In genomic region chr17:40707720-40708119, GRCh38 we compare ENCODE assay signal across 14 cellular contexts. TPM values are rescaled to one million over a fixed set of nuclear protein-coding genes. Genes with fewer than 3 reads are reported as not detected.
DNase-seq lines count a peak whose midpoint lies in the region; ATAC-seq and TF ChIP-seq lines count a peak whose summit lies in the region.
"Had no signal": no experiment of that assay in that cellular context is flagged by ENCODE, and none has a peak within 500 bp of the region (broad histone marks: within the 10 kb centered on the region; RNA-seq: fewer than 3 reads in every experiment).

No MANE protein-coding gene starts in this region.

- H3K9ac ChIP-seq in neural progenitor cell = no peak overlapping the region

- H3K36me3 ChIP-seq in PC-9 (ENCODE audit: low read depth) (no peaks in the 10 kb centered on the region), neural progenitor cell (no peaks in the 10 kb centered on the region)

- H3K79me2 ChIP-seq in PC-9 (ENCODE audit: low read depth) (no peaks in the 10 kb centered on the region), neural progenitor cell (ENCODE audit: low read depth) (no peaks in the 10 kb centered on the region)

- POLR2A ChIA-PET in PC-9 (lab: Charles Lee; ENCODE audit: unreplicated experiment) = no interaction called here

- TF ChIP-seq CTCF in PC-9 (conservative IDR thresholded peaks at IDR 0.05) (no peak), fibroblast of the aortic adventitia (IDR thresholded peaks at IDR 0.05; ENCODE audit: insufficient read depth, low read length) (no peak), neural progenitor cell (IDR thresholded peaks at IDR 0.05) (no peak)

- intact Hi-C loops in PC-9 (cut with micrococcal nuclease; ENCODE audit: unreplicated experiment) = loop anchor here (5.0 kb wide), 1 partner anchor 60 kb away; the partner anchor contains the start of gene SMARCE1

- H2AFZ ChIP-seq in PC-9 (peak overlapping the region; percentile 66), neural progenitor cell (replicated peaks) (no peak overlapping the region)

- BruUV-seq in PC-9 (replicated peaks; lab: Mats Ljungman, UMichigan) = no TSS peak

- H3K4me2 ChIP-seq in PC-9 (peak overlapping the region; percentile 13), neural progenitor cell (no peak overlapping the region)

- CTCF ChIA-PET in PC-9 (lab: Charles Lee) = no interaction called here

- H3F3A ChIP-seq in PC-9 (ENCODE audit: insufficient read depth, low read depth) (peaks cover 13% of the 10 kb centered on the region), neural progenitor cell (ENCODE audit: low read depth) (no peaks in the 10 kb centered on the region)

- H3K4me1 ChIP-seq in PC-9 (replicated peaks; ENCODE audit: insufficient read depth) = peaks cover 37% of the 10 kb centered on the region
- H3K4me1 ChIP-seq in neural progenitor cell = peaks cover 7% of the 10 kb centered on the region

- H3K36me3 Mint-ChIP-seq in neural progenitor cell = no peaks in the 10 kb centered on the region
- H3K36me3 Mint-ChIP-seq: T-cell had no signal

- ATAC-seq in GM18505 (IDR thresholded peaks at IDR 0.05; ENCODE audit: unreplicated experiment) (no peak), HG03097 (IDR thresholded peaks at IDR 0.05; ENCODE audit: low FRiP score, unreplicated experiment) (no peak)
- ATAC-seq: T-cell had no signal

- H3K27me3 ChIP-seq in PC-9 (ENCODE audit: insufficient read depth, low read depth) = no peaks in the 10 kb centered on the region
- H3K27me3 ChIP-seq in neural progenitor cell = no peaks in the 10 kb centered on the region

- TF ChIP-seq POLR2A in GM18505 (IDR thresholded peaks at IDR 0.05; ENCODE audit: borderline replicate concordance, extremely low read depth, insufficient read depth, insufficient read length) = no peak

- H3K27ac ChIP-seq in PC-9 (peak overlapping the region; percentile 53), neural progenitor cell (no peak overlapping the region)

- H3K9me3 Mint-ChIP-seq in neural progenitor cell = no peaks in the 10 kb centered on the region
- H3K9me3 Mint-ChIP-seq: T-cell had no signal

- no peaks in the 10 kb centered on the region for H3K9me3 ChIP-seq in PC-9 (ENCODE audit: insufficient read depth, low read depth)
- H3K9me3 ChIP-seq in neural progenitor cell (ENCODE audit: low read depth) = no peaks in the 10 kb centered on the region

- peaks cover 14% of the 10 kb centered on the region for H3K4me1 Mint-ChIP-seq in neural progenitor cell
- H3K4me1 Mint-ChIP-seq: T-cell had no signal

- peak; percentile 33 for DNase-seq in AG20443 (ENCODE audit: low spot score)
- peak; percentile 57 to 69 for DNase-seq in PC-9
- peak; percentile 18 for DNase-seq in fibroblast of the aortic adventitia (ENCODE audit: low read depth)
- no peak for DNase-seq in neural progenitor cell (ENCODE audit: low spot score)
- DNase-seq in DMS53 (lab: John Stamatoyannopoulos, UW) = no peak
- no peak for DNase-seq in cerebellum (ENCODE audit: low spot score)
- DNase-seq: activated effector memory CD4-positive, alpha-beta T cell treated with anti-CD3 and anti-CD28 coated beads, Interleukin-2, amount 50 U/mL, for 16 hours; glutamatergic neuron; midbrain; NCI-H1694 treated with DMSO at 0.1 percent for 48 hours; T-cell; trophoblast cell had no signal

- H3K4me3 Mint-ChIP-seq in neural progenitor cell = no peak overlapping the region
- H3K4me3 Mint-ChIP-seq: T-cell had no signal

- H3K27ac Mint-ChIP-seq in neural progenitor cell = peak overlapping the region; percentile 42
- H3K27ac Mint-ChIP-seq: T-cell had no signal

- peaks cover 4% of the 10 kb centered on the region for H3K27me3 Mint-ChIP-seq in neural progenitor cell (ENCODE audit: insufficient read depth, low read depth)

- no peaks in the 10 kb centered on the region for H3K9me2 ChIP-seq in PC-9 (ENCODE audit: insufficient read depth)

- H4K20me1 ChIP-seq in PC-9 (ENCODE audit: insufficient read depth) = no peaks in the 10 kb centered on the region
- no peaks in the 10 kb centered on the region for H4K20me1 ChIP-seq in neural progenitor cell (ENCODE audit: low read depth)

- H3K4me3 ChIP-seq in PC-9 = no peak overlapping the region
- H3K4me3 ChIP-seq in fibroblast of the aortic adventitia (ENCODE audit: low read depth, low read length) = no peak overlapping the region
- no peak overlapping the region for H3K4me3 ChIP-seq in neural progenitor cell

RNA-seq across cellular contexts. Expression of gene KRT24, which starts 4.2 kb away (rescaled TPM):
- total RNA-seq in PC-9 (2021) (not detected in 2 replicates), fibroblast of the aortic adventitia (ENCODE audit: low replicate concordance) (not detected in 2 replicates), neural progenitor cell (ENCODE audit: low replicate concordance) (not detected in 2 replicates), cerebellum (not detected)
- total RNA-seq: T-cell had no signal

RNA-seq across cellular contexts. Expression of gene KRT222, which starts 42.7 kb away (rescaled TPM):
- total RNA-seq in PC-9 (2021) (not detected in 2 replicates), fibroblast of the aortic adventitia (ENCODE audit: low replicate concordance) (not detected in 2 replicates), neural progenitor cell (ENCODE audit: low replicate concordance) (0.39 and 2.8 TPM in 2 replicates), cerebellum (17.6 TPM)
- total RNA-seq: T-cell had no signal

RNA-seq across cellular contexts. Expression of gene KRT25, which starts 47.4 kb away (rescaled TPM):
- total RNA-seq in PC-9 (2021) (not detected in 2 replicates), fibroblast of the aortic adventitia (ENCODE audit: low replicate concordance) (not detected in 2 replicates), neural progenitor cell (ENCODE audit: low replicate concordance) (not detected in 2 replicates), cerebellum (not detected)
- total RNA-seq: T-cell had no signal

Comparison
In these comparisons a context has a peak if more than half of its experiments do, and no peak if none do; other contexts are left out.
1. DNase-seq: peak in AG20443 (single experiment), PC-9 (2 of 2) and fibroblast of the aortic adventitia (single experiment); none in neural progenitor cell (single experiment), DMS53 (single experiment) and cerebellum (single experiment).